Comparison of ENCODE assay signal across 8 cellular contexts in the genomic region with DNA sequence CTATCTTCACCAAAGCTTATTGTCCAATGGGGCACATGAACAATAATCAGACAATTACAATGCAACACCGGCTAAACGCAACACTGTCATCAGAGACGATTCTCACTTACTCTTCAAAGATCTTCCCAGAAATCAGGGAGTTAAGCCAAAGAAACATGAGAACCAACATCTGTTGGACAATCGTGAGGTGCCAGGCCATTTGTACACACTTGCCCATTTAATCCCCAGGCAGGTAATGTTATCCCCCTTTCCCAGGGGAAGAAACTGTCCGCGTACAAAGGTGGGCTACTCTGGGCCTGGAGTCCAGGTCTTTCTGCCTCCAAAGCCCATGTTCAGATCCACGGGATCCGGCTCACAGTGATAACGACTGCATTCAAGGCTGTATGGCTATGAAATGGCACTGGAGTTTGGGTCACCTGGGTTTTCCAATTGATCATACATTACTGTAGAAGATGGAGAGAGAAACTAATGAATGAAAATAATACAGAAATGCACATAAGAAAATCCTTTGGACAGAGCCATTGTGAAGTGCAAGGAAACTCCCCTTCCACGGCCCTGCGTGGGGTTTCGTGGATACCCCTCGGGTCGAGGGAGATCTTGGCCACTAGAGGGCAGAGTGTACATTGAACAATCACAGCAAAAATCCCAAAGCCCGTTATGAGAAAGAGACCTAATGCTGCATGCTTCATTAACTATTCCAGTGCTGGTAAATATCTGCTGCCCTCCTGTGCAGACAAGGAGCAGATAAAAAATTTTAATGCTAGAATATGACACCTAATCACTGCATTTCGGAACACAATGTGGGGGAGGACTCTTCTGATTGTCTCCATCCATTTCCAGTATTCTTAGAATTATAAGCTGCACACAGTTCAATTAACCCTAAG.
DNase-seq lines count a peak whose midpoint lies in the region; ATAC-seq and TF ChIP-seq lines count a peak whose summit lies in the region.

No MANE protein-coding gene starts in this region.

- in situ Hi-C loops in SK-MEL-5 (cut with HindIII; ENCODE audit: low pct_unique_long_range_greater_than_20kb, low sequenced_read_pairs) = no loop called here

- H3K9me3 ChIP-seq in right cardiac atrium (ENCODE audit: control insufficient read depth, low read length) = no peaks in the 10 kb centered on the region
- no peaks in the 10 kb centered on the region for H3K9me3 ChIP-seq in spleen

- intact Hi-C loops in Right ventricle myocardium inferior (cut with DNase I) (loop anchor here (1.0 to 2.0 kb wide), 2 partner anchors 389 to 462 kb away; no protein-coding TSS in a partner anchor), cardiac septum (cut with DNase I) (loop anchor here (2.0 to 10.0 kb wide), 6 partner anchors 75 to 483 kb away; no protein-coding TSS in a partner anchor), right cardiac atrium (cut with DNase I) (loop anchor here (2.0 to 10.0 kb wide), 7 partner anchors 105 to 465 kb away; no protein-coding TSS in a partner anchor), spleen (cut with DNase I; ENCODE audit: low total_unique reads) (loop anchor here (2.0 to 10.0 kb wide), 3 partner anchors 259 to 485 kb away; no protein-coding TSS in a partner anchor)

- TF ChIP-seq CTCF in spleen (IDR thresholded peaks at IDR 0.05 in 8 of 11, conservative IDR thresholded peaks at IDR 0.05 in 3 of 11) = peak in 10 of 11 experiments; percentile 28 to 85 (median 67)

- 45% methylated on average over 16 of the region's 16 CpGs for WGBS in right cardiac atrium
- WGBS in spleen, 5 donors = 51 to 57% (median 53%) methylated on average over 16 of the region's 16 CpGs

- ATAC-seq in Right ventricle myocardium inferior (peak; percentile 76), right cardiac atrium (peak; percentile 74 to 84), HG03095 (IDR thresholded peaks at IDR 0.05; ENCODE audit: unreplicated experiment) (no peak)

- no peak for TF ChIP-seq POLR2A in spleen (IDR thresholded peaks at IDR 0.05)

- H3K27ac ChIP-seq in right cardiac atrium (ENCODE audit: low read length) (no peak overlapping the region), spleen (no peak overlapping the region)

- no peaks in the 10 kb centered on the region for H3K36me3 ChIP-seq in spleen

- no peaks in the 10 kb centered on the region for H3K4me1 ChIP-seq in right cardiac atrium (ENCODE audit: control insufficient read depth, insufficient read depth, low read length)
- H3K4me1 ChIP-seq in spleen = peaks cover 0 to 8% (median 2%) of the 10 kb centered on the region in 6 donors

- H3K4me3 ChIP-seq in right cardiac atrium (ENCODE audit: low read length) (no peak overlapping the region), spleen (no peak overlapping the region)

- DNase-seq in Right ventricle myocardium inferior (ENCODE audit: missing footprints) (no peak), cardiac septum (ENCODE audit: low spot score) (no peak), M059J (ENCODE audit: low read depth) (peak; percentile 51), SK-MEL-5 (ENCODE audit: low read depth, low spot score) (peak; percentile 72), amniotic stem cell (lab: John Stamatoyannopoulos, UW) (peak; percentile 38), right cardiac atrium (peak; percentile 47 to 73 (median 68)), spleen (peak; percentile 71)

- H3K27me3 ChIP-seq in right cardiac atrium (ENCODE audit: control insufficient read depth, insufficient read depth) (no peaks in the 10 kb centered on the region), spleen (replicated peaks in 1 of 7) (no peaks in the 10 kb centered on the region)

Comparison
In these comparisons a context has a peak if more than half of its experiments do, and no peak if none do; other contexts are left out.
1. DNase-seq: peak in M059J (single experiment), SK-MEL-5 (single experiment), amniotic stem cell (single experiment), right cardiac atrium (3 of 3) and spleen (single experiment); none in Right ventricle myocardium inferior (single experiment) and cardiac septum (single experiment).